Comparison of ENCODE assay signal across 9 cellular contexts in the genomic region with DNA sequence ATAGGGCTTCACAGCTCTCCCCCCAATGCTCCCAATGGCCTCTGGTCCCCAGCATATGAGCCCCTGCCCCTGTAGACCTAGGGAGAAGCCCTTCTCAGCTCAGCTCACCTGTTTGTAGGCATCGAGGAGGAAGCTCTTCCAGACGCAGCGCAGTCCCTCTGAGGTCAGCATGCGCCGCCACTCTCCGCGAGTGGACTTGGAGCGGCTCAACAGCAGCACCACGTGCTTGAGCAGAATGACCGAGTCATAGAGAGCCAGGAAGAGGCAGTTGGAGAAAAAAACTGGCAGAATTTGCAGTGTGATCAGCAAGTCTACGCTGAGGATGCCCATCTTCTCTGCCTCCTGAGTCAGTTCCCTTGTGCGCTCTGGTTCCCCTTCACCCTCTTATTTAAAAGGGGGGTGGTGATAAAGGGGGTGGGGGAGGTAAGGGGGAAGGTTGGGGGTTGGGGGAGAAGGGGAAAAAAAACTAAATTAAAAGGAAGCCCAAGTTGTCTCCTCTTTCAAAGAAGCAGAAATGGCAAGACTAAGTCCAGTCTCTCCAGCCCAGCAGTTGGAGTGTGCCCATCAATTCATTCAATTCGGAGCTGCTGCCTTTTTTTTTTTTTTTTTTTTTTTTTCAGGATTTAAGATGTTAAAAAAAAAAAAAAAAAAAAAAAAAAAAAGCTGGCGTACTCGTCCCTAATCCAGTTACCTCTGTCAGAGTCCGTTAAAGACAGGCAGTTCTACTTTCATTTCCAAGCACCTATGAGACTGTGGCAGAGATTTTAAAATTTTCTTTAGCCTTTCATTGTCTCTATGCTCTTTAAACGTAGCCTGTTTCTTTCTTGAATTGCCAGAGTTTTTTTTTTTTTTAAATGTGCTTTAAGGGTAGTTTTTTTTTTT. TPM values are rescaled to one million over a fixed set of nuclear protein-coding genes. Genes with fewer than 3 reads are reported as not detected.
DNase-seq lines count a peak whose midpoint lies in the region; ATAC-seq and TF ChIP-seq lines count a peak whose summit lies in the region.
"Had no signal": no experiment of that assay in that cellular context is flagged by ENCODE, and none has a peak within 500 bp of the region (broad histone marks: within the 10 kb centered on the region; RNA-seq: fewer than 3 reads in every experiment).

TSS of gene DIO2 (minus strand) at position 362 of the 882 bp plus-strand sequence. CDS start at position 330, 32 bp downstream.

- H3K9me3 ChIP-seq in esophagus muscularis mucosa = no peaks in the 10 kb centered on the region
- H3K9me3 ChIP-seq in neuronal stem cell (replicated peaks in 1 of 2; ENCODE audit: control insufficient read depth in 2 of 2, insufficient read depth in 1 of 2, low read depth in 1 of 2, low read length in 2 of 2) = no peaks in the 10 kb centered on the region
- no peaks in the 10 kb centered on the region for H3K9me3 ChIP-seq in Peyer's patch

- DNase-seq in AG08395 (ENCODE audit: low spot score) (peak; percentile 15), NCI-H2171 treated with DMSO at 0.1 percent for 48 hours (lab: John Stamatoyannopoulos, UW) (peak; percentile 72), esophagus muscularis mucosa (ENCODE audit: extremely low spot score) (no peak), neuronal stem cell (ENCODE audit: low spot score) (no peak), cortex of kidney (lab: John Stamatoyannopoulos, UW) (no peak), Peyer's patch (no peak)
- DNase-seq: WERI-Rb-1 had no signal

- intact Hi-C loops in esophagus muscularis mucosa (cut with DNase I) = no loop called here

- no peak within 1 kb of the TSS for H2BK5ac ChIP-seq in neuronal stem cell (ENCODE audit: low read length)

- no peak for ATAC-seq in HG03135 (IDR thresholded peaks at IDR 0.05; ENCODE audit: unreplicated experiment)
- no peak for ATAC-seq in HG03139 (IDR thresholded peaks at IDR 0.05; ENCODE audit: unreplicated experiment)

- peak within 1 kb of the TSS; percentile 74 for H3K9ac ChIP-seq in neuronal stem cell (ENCODE audit: low read depth, low read length, poor library complexity)

- H3K36me3 ChIP-seq in esophagus muscularis mucosa = no peaks in the 10 kb centered on the region
- peaks cover 0 to 2% of the 10 kb centered on the region in 2 donors for H3K36me3 ChIP-seq in neuronal stem cell (replicated peaks in 1 of 2; ENCODE audit: control insufficient read depth in 2 of 2, insufficient read depth in 2 of 2, low read length in 2 of 2)
- no peaks in the 10 kb centered on the region for H3K36me3 ChIP-seq in Peyer's patch
- H3K36me3 ChIP-seq: WERI-Rb-1 had no signal

- 26% methylated on average over 13 of the region's 17 CpGs for WGBS in esophagus muscularis mucosa
- no CpG with 5 or more reads among the region's 17 CpGs for WGBS in neuronal stem cell (ENCODE audit: extremely low coverage in 2 of 2, insufficient read length in 2 of 2, insufficient replicate concordance in 1 of 2), 2 donors

- H3K4me3 ChIP-seq in esophagus muscularis mucosa (peak within 1 kb of the TSS; percentile 29 to 46 (median 40)), neuronal stem cell (ENCODE audit: low read length in 2 of 2) (peak within 1 kb of the TSS in 1 of 2 donors; percentile 18), Peyer's patch (peak within 1 kb of the TSS in 1 of 4 donors; percentile 29)

- H2BK120ac ChIP-seq in neuronal stem cell (ENCODE audit: low read depth, low read length) = peak within 1 kb of the TSS; percentile 75

- no peak within 1 kb of the TSS for H2BK12ac ChIP-seq in neuronal stem cell (ENCODE audit: low read length)

- peak within 1 kb of the TSS; percentile 65 for H2BK15ac ChIP-seq in neuronal stem cell (ENCODE audit: low read length)

- H3K79me1 ChIP-seq in neuronal stem cell (ENCODE audit: low read depth, low read length) = no peaks in the 10 kb centered on the region

- TF ChIP-seq POLR2A in esophagus muscularis mucosa (IDR thresholded peaks at IDR 0.05; ENCODE audit: low read depth) (no peak), Peyer's patch (IDR thresholded peaks at IDR 0.05) (no peak)

- peak within 1 kb of the TSS; percentile 70 for H2AFZ ChIP-seq in neuronal stem cell (ENCODE audit: low read length)

- H2AK5ac ChIP-seq in neuronal stem cell (ENCODE audit: low read depth, low read length) = peak within 1 kb of the TSS; percentile 85

- H3K14ac ChIP-seq in neuronal stem cell (ENCODE audit: low read length) = peak within 1 kb of the TSS; percentile 17

- H4K8ac ChIP-seq in neuronal stem cell (ENCODE audit: low read depth, low read length) = no peak within 1 kb of the TSS

- no peak for TF ChIP-seq EP300 in esophagus muscularis mucosa (IDR thresholded peaks at IDR 0.05)

- TF ChIP-seq CTCF in esophagus muscularis mucosa (IDR thresholded peaks at IDR 0.05) (no peak), Peyer's patch (IDR thresholded peaks at IDR 0.05) (no peak)

- peak within 1 kb of the TSS; percentile 96 for H4K91ac ChIP-seq in neuronal stem cell (ENCODE audit: low read depth, low read length, poor library complexity)

- H3K4ac ChIP-seq in neuronal stem cell (ENCODE audit: low read length) = no peak within 1 kb of the TSS

- H3K4me2 ChIP-seq in neuronal stem cell (ENCODE audit: insufficient read depth, low read length, poor library complexity, severe bottlenecking) = no peak within 1 kb of the TSS

- H3K27ac ChIP-seq in esophagus muscularis mucosa (replicated peaks in 1 of 4) (peak within 1 kb of the TSS in 1 of 4 donors; percentile 15), neuronal stem cell (replicated peaks; ENCODE audit: low read length) (no peak within 1 kb of the TSS), Peyer's patch (peak within 1 kb of the TSS in 2 of 4 donors; percentile 47 to 48)
- H3K27ac ChIP-seq: WERI-Rb-1 had no signal

- peak within 1 kb of the TSS; percentile 95 for H3K18ac ChIP-seq in neuronal stem cell (ENCODE audit: low read length)

- peak within 1 kb of the TSS; percentile 27 for H3K23ac ChIP-seq in neuronal stem cell (ENCODE audit: low read depth, low read length, poor library complexity)

- H3K27me3 ChIP-seq in esophagus muscularis mucosa (peaks cover 0 to 5% (median 0%) of the 10 kb centered on the region in 4 donors), neuronal stem cell (ENCODE audit: control insufficient read depth in 3 of 3, insufficient read depth in 3 of 3, low read depth in 1 of 3, low read length in 3 of 3) (no peaks in the 10 kb centered on the region), Peyer's patch (no peaks in the 10 kb centered on the region)

- H3K4me1 ChIP-seq in esophagus muscularis mucosa = peaks cover 0 to 13% (median 6%) of the 10 kb centered on the region in 4 donors
- H3K4me1 ChIP-seq in neuronal stem cell (ENCODE audit: control insufficient read depth in 2 of 2, insufficient read depth in 1 of 2, low read depth in 1 of 2, low read length in 2 of 2) = peaks cover 0 to 13% of the 10 kb centered on the region in 2 donors
- H3K4me1 ChIP-seq in Peyer's patch = no peaks in the 10 kb centered on the region

RNA-seq across cellular contexts. Expression of gene DIO2, which starts in this region (rescaled TPM):
- total RNA-seq in esophagus muscularis mucosa (10 to 100 TPM; 11.6 to 31.5 (median 23.0) TPM), Peyer's patch (10 to 100 TPM in 1 of 4 donors, 1 to 10 TPM in 1, under 1 TPM in 2; 0.13 to 22.3 (median 1.8) TPM)
- 0.03 TPM for polyA plus RNA-seq in neuronal stem cell (2013, experiment 1 of 2)
- polyA plus RNA-seq in neuronal stem cell (2013, experiment 2 of 2) = 0.06 TPM

Comparison
In these comparisons a context has a peak if more than half of its experiments do, and no peak if none do; other contexts are left out.
1. DNase-seq: peak in AG08395 (single experiment) and NCI-H2171 treated with DMSO at 0.1 percent for 48 hours (single experiment); none in esophagus muscularis mucosa (single experiment), neuronal stem cell (single experiment), cortex of kidney (single experiment) and Peyer's patch (0 of 3).